ENCODE assay signal across 12 cellular contexts in genomic region chr17:2792541-2793169, GRCh38. TPM values are rescaled to one million over a fixed set of nuclear protein-coding genes. Genes with fewer than 3 reads are reported as not detected.
DNase-seq lines count a peak whose midpoint lies in the region; ATAC-seq, FAIRE-seq and TF ChIP-seq lines count a peak whose summit lies in the region.
"Had no signal": no experiment of that assay in that cellular context is flagged by ENCODE, and none has a peak within 500 bp of the region (broad histone marks: within the 10 kb centered on the region; RNA-seq: fewer than 3 reads in every experiment).

No MANE protein-coding gene starts in this region.

- no peak for TF ChIP-seq CTCF in RWPE1 (conservative IDR thresholded peaks at IDR 0.05; ENCODE audit: low read depth)

- H3K4me1 Mint-ChIP-seq in activated T-cell treated with anti-CD3 and anti-CD28 coated beads, Interleukin-2, amount 50 U/mL, for 4 hours (ENCODE audit: low read depth) = peaks cover 66% of the 10 kb centered on the region
- peaks cover 51% of the 10 kb centered on the region in 2 donors for H3K4me1 Mint-ChIP-seq in natural killer cell treated with Interleukin-12 subunit alpha and Interleukin-12 subunit beta and Interleukin-15 and Interleukin-18, amount 100 ng/mL, for 72 hours (ENCODE audit: low read depth in 2 of 2)

- CTCF ChIA-PET in RWPE1 (lab: Yijun Ruan, JAX) = no interaction called here

- peak overlapping the region; percentile 58 to 71 for H3K27ac Mint-ChIP-seq in natural killer cell treated with Interleukin-12 subunit alpha and Interleukin-12 subunit beta and Interleukin-15 and Interleukin-18, amount 100 ng/mL, for 72 hours
- H3K27ac Mint-ChIP-seq: WTC11 had no signal

- ATAC-seq in activated T-cell treated with anti-CD3 and anti-CD28 coated beads, Interleukin-2, amount 50 U/mL, for 4 hours = peak; percentile 67 to 77
- peak; percentile 68 to 69 for ATAC-seq in natural killer cell treated with Interleukin-12 subunit alpha and Interleukin-12 subunit beta and Interleukin-15 and Interleukin-18, amount 100 ng/mL, for 72 hours
- ATAC-seq in HG03460 (IDR thresholded peaks at IDR 0.05; ENCODE audit: unreplicated experiment) (no peak), GM18511 (IDR thresholded peaks at IDR 0.05; ENCODE audit: unreplicated experiment) (no peak)
- ATAC-seq: WTC11 had no signal

- H3K27me3 Mint-ChIP-seq in activated T-cell treated with anti-CD3 and anti-CD28 coated beads, Interleukin-2, amount 50 U/mL, for 4 hours (ENCODE audit: low read depth) = no peaks in the 10 kb centered on the region
- H3K27me3 Mint-ChIP-seq in natural killer cell treated with Interleukin-12 subunit alpha and Interleukin-12 subunit beta and Interleukin-15 and Interleukin-18, amount 100 ng/mL, for 72 hours = peaks cover 4 to 6% of the 10 kb centered on the region in 2 donors

- no peaks in the 10 kb centered on the region for H3K36me3 Mint-ChIP-seq in activated T-cell treated with anti-CD3 and anti-CD28 coated beads, Interleukin-2, amount 50 U/mL, for 4 hours (ENCODE audit: insufficient read depth)
- H3K36me3 Mint-ChIP-seq in natural killer cell treated with Interleukin-12 subunit alpha and Interleukin-12 subunit beta and Interleukin-15 and Interleukin-18, amount 100 ng/mL, for 72 hours = no peaks in the 10 kb centered on the region
- H3K36me3 Mint-ChIP-seq: WTC11 had no signal

- no peaks in the 10 kb centered on the region for H3K9me3 Mint-ChIP-seq in activated T-cell treated with anti-CD3 and anti-CD28 coated beads, Interleukin-2, amount 50 U/mL, for 4 hours
- H3K9me3 Mint-ChIP-seq in natural killer cell treated with Interleukin-12 subunit alpha and Interleukin-12 subunit beta and Interleukin-15 and Interleukin-18, amount 100 ng/mL, for 72 hours = no peaks in the 10 kb centered on the region
- H3K9me3 Mint-ChIP-seq: WTC11 had no signal

- H3K4me3 Mint-ChIP-seq in activated T-cell treated with anti-CD3 and anti-CD28 coated beads, Interleukin-2, amount 50 U/mL, for 4 hours = peak overlapping the region; percentile 40
- H3K4me3 Mint-ChIP-seq in natural killer cell treated with Interleukin-12 subunit alpha and Interleukin-12 subunit beta and Interleukin-15 and Interleukin-18, amount 100 ng/mL, for 72 hours = peak overlapping the region; percentile 38
- H3K4me3 Mint-ChIP-seq: WTC11 had no signal

- no peak for FAIRE-seq in urothelium cell line (lab: Jason Lieb, UNC)
- FAIRE-seq: G401.6 had no signal

- no peak overlapping the region for H3K27ac ChIP-seq in RWPE1

- POLR2A ChIA-PET in RWPE1 (lab: Yijun Ruan, JAX; ENCODE audit: low non-redundant PET) = no interaction called here

- peak; percentile 52 to 71 (median 53) for DNase-seq in stimulated activated CD4-positive, alpha-beta T cell treated with anti-CD3 and anti-CD28 coated beads, Interleukin-12 subunit alpha, Interleukin-12 subunit beta, amount 100 ng/mL, for 48 hours (ENCODE audit: low read depth in 2 of 3, low spot score in 1 of 3)
- no peak for DNase-seq in stimulated activated CD4-positive, alpha-beta T cell treated with anti-CD3 and anti-CD28 coated beads, Interleukin-12 subunit alpha, Interleukin-12 subunit beta, amount 100 ng/mL, for 4 hours
- DNase-seq in activated T-cell treated with anti-CD3 and anti-CD28 coated beads, Interleukin-2, amount 50 U/mL, for 4 hours = peak; percentile 52
- DNase-seq in natural killer cell treated with Interleukin-12 subunit alpha and Interleukin-12 subunit beta and Interleukin-15 and Interleukin-18, amount 100 ng/mL, for 72 hours (ENCODE audit: low spot score) = peak; percentile 88
- no peak for DNase-seq in RWPE1 (ENCODE audit: low spot score)
- no peak for DNase-seq in urothelium cell line (ENCODE audit: low spot score)

RNA-seq across cellular contexts. Expression of gene RAP1GAP2, which starts 3.6 kb away (rescaled TPM):
- 1 to 10 TPM in 2 of 3 donors, under 1 TPM in 1; 0.29 to 1.6 (median 1.2) TPM for total RNA-seq in activated T-cell treated with anti-CD3 and anti-CD28 coated beads, Interleukin-2, amount 50 U/mL, for 4 hours
- 10 to 100 TPM in 1 of 2 donors, 1 to 10 TPM in 1; 7.7 to 14.5 TPM for total RNA-seq in natural killer cell treated with Interleukin-12 subunit alpha and Interleukin-12 subunit beta and Interleukin-15 and Interleukin-18, amount 100 ng/mL, for 72 hours

RNA-seq across cellular contexts. Expression of gene CCDC92B, which starts 43.2 kb away (rescaled TPM):
- total RNA-seq in activated T-cell treated with anti-CD3 and anti-CD28 coated beads, Interleukin-2, amount 50 U/mL, for 4 hours = under 1 TPM in 1 of 3 donors, not detected in 2; 0.16 TPM
- total RNA-seq in natural killer cell treated with Interleukin-12 subunit alpha and Interleukin-12 subunit beta and Interleukin-15 and Interleukin-18, amount 100 ng/mL, for 72 hours = not detected
- total RNA-seq: lung microvascular endothelial cell, renal cortical epithelial cell had no signal

Comparison
In these comparisons a context has a peak if more than half of its experiments do, and no peak if none do; other contexts are left out.
1. DNase-seq: peak in stimulated activated CD4-positive, alpha-beta T cell treated with anti-CD3 and anti-CD28 coated beads, Interleukin-12 subunit alpha, Interleukin-12 subunit beta, amount 100 ng/mL, for 48 hours (3 of 3), activated T-cell treated with anti-CD3 and anti-CD28 coated beads, Interleukin-2, amount 50 U/mL, for 4 hours (single experiment) and natural killer cell treated with Interleukin-12 subunit alpha and Interleukin-12 subunit beta and Interleukin-15 and Interleukin-18, amount 100 ng/mL, for 72 hours (single experiment); none in stimulated activated CD4-positive, alpha-beta T cell treated with anti-CD3 and anti-CD28 coated beads, Interleukin-12 subunit alpha, Interleukin-12 subunit beta, amount 100 ng/mL, for 4 hours (single experiment), RWPE1 (single experiment) and urothelium cell line (single experiment).
2. ATAC-seq: peak in activated T-cell treated with anti-CD3 and anti-CD28 coated beads, Interleukin-2, amount 50 U/mL, for 4 hours (2 of 2) and natural killer cell treated with Interleukin-12 subunit alpha and Interleukin-12 subunit beta and Interleukin-15 and Interleukin-18, amount 100 ng/mL, for 72 hours (2 of 2); none in HG03460 (single experiment) and GM18511 (single experiment).